Comparison of ENCODE assay signal across 18 cellular contexts in genomic region chr10:89632824-89633223, GRCh38.
"Had no signal": no experiment of that assay in that cellular context is flagged by ENCODE, and none has a peak within 500 bp of the region (broad histone marks: within the 10 kb centered on the region; RNA-seq: fewer than 3 reads in every experiment).

No MANE protein-coding gene starts in this region.

- H3K27ac ChIP-seq: coronary artery, heart left ventricle, upper lobe of left lung had no signal

- H3K27me3 ChIP-seq: heart left ventricle, upper lobe of left lung had no signal

- H3K27ac Mint-ChIP-seq: naive thymus-derived CD4-positive, alpha-beta T cell; stimulated activated naive CD8-positive, alpha-beta T cell treated with anti-CD3 and anti-CD28 coated beads, Interleukin-15, amount 100 ng/mL, for 72 hours; T-cell had no signal

- H3K36me3 ChIP-seq: upper lobe of left lung had no signal

- H3K4me3 ChIP-seq: coronary artery, heart left ventricle, mucosa of descending colon, upper lobe of left lung had no signal

- H3K9ac ChIP-seq: SK-N-SH had no signal

- H3K4me1 Mint-ChIP-seq: central memory CD8-positive, alpha-beta T cell; stimulated activated naive CD8-positive, alpha-beta T cell treated with anti-CD3 and anti-CD28 coated beads, Interleukin-15, amount 100 ng/mL, for 72 hours; T-cell had no signal

- H3K9me2 ChIP-seq: SK-N-SH had no signal

- H3K27me3 Mint-ChIP-seq: central memory CD8-positive, alpha-beta T cell; naive thymus-derived CD4-positive, alpha-beta T cell; stimulated activated naive CD8-positive, alpha-beta T cell treated with anti-CD3 and anti-CD28 coated beads, Interleukin-15, amount 100 ng/mL, for 72 hours; T-cell had no signal

- ATAC-seq: left colon; mucosa of descending colon; naive thymus-derived CD4-positive, alpha-beta T cell; stimulated activated naive CD8-positive, alpha-beta T cell treated with anti-CD3 and anti-CD28 coated beads, Interleukin-15, amount 100 ng/mL, for 72 hours; T-cell had no signal

- H3K4me2 ChIP-seq: SK-N-SH had no signal

- FAIRE-seq: frontal cortex had no signal

- DNase-seq: activated CD4-positive, alpha-beta T cell treated with anti-CD3 and anti-CD28 coated beads for 1 hour; activated CD4-positive, alpha-beta T cell treated with anti-CD3 and anti-CD28 coated beads, Interleukin-2, amount 50 U/mL, for 48 hours; activated naive CD4-positive, alpha-beta T cell treated with anti-CD3 and anti-CD28 coated beads, Interleukin-2, amount 50 U/mL, for 16 hours; activated T-cell treated with anti-CD3 and anti-CD28 coated beads, Interleukin-2, amount 50 U/mL, for 1 hour; heart left ventricle; left colon; mucosa of descending colon; naive thymus-derived CD4-positive, alpha-beta T cell; posterior cingulate gyrus; SK-N-SH; stimulated activated CD4-positive, alpha-beta T cell treated with anti-CD3 and anti-CD28 coated beads, Interleukin-1b, Interleukin-23, amount 100 ng/mL, for 48 hours; stimulated activated naive CD8-positive, alpha-beta T cell treated with anti-CD3 and anti-CD28 coated beads, Interleukin-15, amount 100 ng/mL, for 72 hours; T-cell; T1000; upper lobe of left lung had no signal

- H3K9me3 ChIP-seq: heart left ventricle, mucosa of descending colon, SK-N-SH, upper lobe of left lung had no signal

- H3K4me1 ChIP-seq: upper lobe of left lung had no signal

- H3K4me3 Mint-ChIP-seq: central memory CD8-positive, alpha-beta T cell; naive thymus-derived CD4-positive, alpha-beta T cell; stimulated activated naive CD8-positive, alpha-beta T cell treated with anti-CD3 and anti-CD28 coated beads, Interleukin-15, amount 100 ng/mL, for 72 hours; T-cell had no signal

- H3K9me3 Mint-ChIP-seq: central memory CD8-positive, alpha-beta T cell; naive thymus-derived CD4-positive, alpha-beta T cell; stimulated activated naive CD8-positive, alpha-beta T cell treated with anti-CD3 and anti-CD28 coated beads, Interleukin-15, amount 100 ng/mL, for 72 hours; T-cell had no signal
